In genomic region chr17:6279659-6280058, GRCh38 we compare ENCODE assay signal across 9 cellular contexts.
DNase-seq lines count a peak whose midpoint lies in the region; ATAC-seq and TF ChIP-seq lines count a peak whose summit lies in the region.
"Had no signal": no experiment of that assay in that cellular context is flagged by ENCODE, and none has a peak within 500 bp of the region (broad histone marks: within the 10 kb centered on the region; RNA-seq: fewer than 3 reads in every experiment).

No MANE protein-coding gene starts in this region.

- H3K27ac ChIP-seq in OCI-LY3 (ENCODE audit: low read length), result no peak overlapping the region

- H3K4me3 Mint-ChIP-seq in Caco-2 (ENCODE audit: unreplicated experiment) (no peak overlapping the region), CD14-positive monocyte (no peak overlapping the region)

- no peaks in the 10 kb centered on the region for H4K20me1 ChIP-seq in OCI-LY3 (ENCODE audit: insufficient read depth, low read length)

- H2AFZ ChIP-seq in OCI-LY3 (ENCODE audit: low read depth, low read length), result no peak overlapping the region

- TF ChIP-seq CTCF in Caco-2 (IDR thresholded peaks at IDR 0.05; ENCODE audit: insufficient read depth in 1 of 2, low read depth in 1 of 2, low read length in 1 of 2, severe bottlenecking in 1 of 2, unreplicated experiment in 1 of 2) (peak; percentile 15 to 46), OCI-LY3 (IDR thresholded peaks at IDR 0.05; ENCODE audit: low read depth, low read length) (peak; percentile 16; the same call in 1 of the 2 replicates), CD14-positive monocyte (IDR thresholded peaks at IDR 0.05) (no peak)

- no peaks in the 10 kb centered on the region for H3K36me3 Mint-ChIP-seq in Caco-2 (ENCODE audit: insufficient read depth, unreplicated experiment)
- H3K36me3 Mint-ChIP-seq in CD14-positive monocyte, result no peaks in the 10 kb centered on the region

- H3K4me1 Mint-ChIP-seq in Caco-2 (ENCODE audit: low read depth, unreplicated experiment), result no peaks in the 10 kb centered on the region
- no peaks in the 10 kb centered on the region for H3K4me1 Mint-ChIP-seq in CD14-positive monocyte

- CTCF ChIA-PET in Caco-2 (lab: Charles Lee), result interaction anchor here (0.7 kb wide), 1 partner anchor 33 kb away, joined by 3 read pairs; no protein-coding TSS in a partner anchor

- no peak for ATAC-seq in HG03460 (IDR thresholded peaks at IDR 0.05; ENCODE audit: unreplicated experiment)
- no peak for ATAC-seq in GM19023 (IDR thresholded peaks at IDR 0.05; ENCODE audit: unreplicated experiment)

- DNase-seq in Caco-2, result peak; percentile 46 to 49
- DNase-seq in HT-29 (ENCODE audit: low spot score), result peak; percentile 61
- peak; percentile 76 for DNase-seq in iPS-NIHi11 (ENCODE audit: low spot score)
- no peak for DNase-seq in GOT3 (lab: John Stamatoyannopoulos, UW)
- no peak for DNase-seq in CD14-positive monocyte (ENCODE audit: low spot score)
- DNase-seq: erythroblast had no signal

- H3K27me3 ChIP-seq in Caco-2 (replicated peaks; ENCODE audit: control insufficient read depth, insufficient read depth, low read length) (no peaks in the 10 kb centered on the region), OCI-LY3 (ENCODE audit: low read depth, low read length) (no peaks in the 10 kb centered on the region)

- H3K79me2 ChIP-seq in OCI-LY3 (ENCODE audit: low read length), result no peaks in the 10 kb centered on the region

- H3K27me3 Mint-ChIP-seq in Caco-2 (ENCODE audit: insufficient read depth, unreplicated experiment) (peaks cover 9% of the 10 kb centered on the region), CD14-positive monocyte (ENCODE audit: low read depth in 3 of 3) (peaks cover 3 to 8% (median 5%) of the 10 kb centered on the region in 3 donors)

- H3K4me1 ChIP-seq in Caco-2 (no peaks in the 10 kb centered on the region), OCI-LY3 (ENCODE audit: low read length) (no peaks in the 10 kb centered on the region)

- no peak overlapping the region for H3K4me2 ChIP-seq in OCI-LY3 (ENCODE audit: low read length)

- intact Hi-C loops in Caco-2 (cut with micrococcal nuclease; ENCODE audit: unreplicated experiment) (loop anchor here (2.0 to 5.0 kb wide), 2 partner anchors 143 to 693 kb away; no protein-coding TSS in a partner anchor), CD14-positive monocyte (cut with micrococcal nuclease) (no loop called here)

- BruUV-seq in Caco-2 (replicated peaks; lab: Mats Ljungman, UMichigan), result no TSS peak

- H3K27ac Mint-ChIP-seq in Caco-2 (ENCODE audit: unreplicated experiment), result no peak overlapping the region
- H3K27ac Mint-ChIP-seq in CD14-positive monocyte, result no peak overlapping the region

- no peak overlapping the region for H3K9ac ChIP-seq in OCI-LY3 (ENCODE audit: low read length)

- H3K4me3 ChIP-seq in Caco-2 (ENCODE audit: low read depth, low read length) (no peak overlapping the region), OCI-LY3 (ENCODE audit: low read length) (no peak overlapping the region)

- POLR2A ChIA-PET in Caco-2 (lab: Charles Lee), result no interaction called here

- no peaks in the 10 kb centered on the region for H3K9me3 Mint-ChIP-seq in Caco-2 (ENCODE audit: unreplicated experiment)
- H3K9me3 Mint-ChIP-seq in CD14-positive monocyte, result peaks cover 0 to 2% (median 0%) of the 10 kb centered on the region in 7 donors

- H3K9me3 ChIP-seq in Caco-2, result no peaks in the 10 kb centered on the region
- H3K9me3 ChIP-seq in OCI-LY3 (ENCODE audit: insufficient read depth, low read length), result no peaks in the 10 kb centered on the region

- H3K36me3 ChIP-seq in Caco-2 (ENCODE audit: control insufficient read depth, insufficient read depth, low read length) (no peaks in the 10 kb centered on the region), OCI-LY3 (replicated peaks; ENCODE audit: low read depth, low read length) (no peaks in the 10 kb centered on the region)

Comparison
In these comparisons a context has a peak if more than half of its experiments do, and no peak if none do; other contexts are left out.
1. DNase-seq: peak in Caco-2 (2 of 2), HT-29 (single experiment) and iPS-NIHi11 (single experiment); none in GOT3 (single experiment) and CD14-positive monocyte (single experiment).